In the genomic region with DNA sequence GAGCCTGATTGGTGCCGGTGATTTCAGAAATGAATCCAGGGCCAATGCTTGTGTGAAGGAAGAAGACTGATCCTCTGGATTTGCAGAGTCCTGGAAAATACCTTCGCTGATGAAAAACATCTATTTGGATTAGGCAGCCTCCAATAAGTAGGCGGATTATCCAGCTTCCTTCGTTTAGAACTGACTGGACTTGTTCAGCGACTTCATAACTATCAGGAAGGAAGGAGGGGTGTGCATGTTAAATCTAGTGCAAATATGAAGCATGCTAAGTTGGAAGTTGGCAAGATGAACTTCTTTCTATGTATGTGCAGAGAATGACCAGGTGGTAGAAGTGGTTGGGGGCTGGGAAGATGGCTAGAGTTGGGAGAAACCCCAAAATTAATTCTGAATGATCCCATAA, we compare ENCODE assay signal across 20 cellular contexts. TPM values are rescaled to one million over a fixed set of nuclear protein-coding genes. Genes with fewer than 3 reads are reported as not detected.
A peak's percentile ranks its signal among the peaks of the same experiment; 100 is the strongest.
DNase-seq lines count a peak whose midpoint lies in the region; ATAC-seq and TF ChIP-seq lines count a peak whose summit lies in the region.
"Had no signal": no experiment of that assay in that cellular context is flagged by ENCODE, and none has a peak within 500 bp of the region (broad histone marks: within the 10 kb centered on the region; RNA-seq: fewer than 3 reads in every experiment).

No MANE protein-coding gene starts in this region.

- H3K27me3 Mint-ChIP-seq in progenitor cell of endocrine pancreas: peaks cover 4% of the 10 kb centered on the region
- H3K27me3 Mint-ChIP-seq: B cell had no signal

- no peaks in the 10 kb centered on the region for H3K36me3 ChIP-seq in upper lobe of right lung
- H3K36me3 ChIP-seq: BLaER1 treated with 17β-estradiol and CSF1 and Interleukin-3, amounts not matched to agents 10 nM and 100 nM had no signal

- H3K27me3 ChIP-seq in upper lobe of right lung: peaks cover 16% of the 10 kb centered on the region
- H3K27me3 ChIP-seq: BLaER1 treated with 17β-estradiol and CSF1 and Interleukin-3, amounts not matched to agents 10 nM and 100 nM had no signal

- no peak overlapping the region for H3K27ac Mint-ChIP-seq in progenitor cell of endocrine pancreas
- H3K27ac Mint-ChIP-seq: B cell; CD8-positive, alpha-beta T cell; GM23338 had no signal

- no peak overlapping the region for H3K4me3 Mint-ChIP-seq in progenitor cell of endocrine pancreas (ENCODE audit: low read depth)
- H3K4me3 Mint-ChIP-seq: B cell; CD8-positive, alpha-beta T cell; GM23338 had no signal

- H3K27ac ChIP-seq in VCaP (peak overlapping the region; percentile 97), upper lobe of right lung (no peak overlapping the region)
- H3K27ac ChIP-seq: BLaER1 treated with 17β-estradiol and CSF1 and Interleukin-3, amounts not matched to agents 10 nM and 100 nM; HL-60 had no signal

- ATAC-seq in esophagus mucosa (peak; percentile 89), GM18909 (IDR thresholded peaks at IDR 0.05; ENCODE audit: poor library complexity, unreplicated experiment) (no peak), upper lobe of right lung (no peak)
- ATAC-seq: CD8-positive, alpha-beta T cell; GM12878; GM23338 had no signal

- no peaks in the 10 kb centered on the region for H3K9me3 Mint-ChIP-seq in progenitor cell of endocrine pancreas (ENCODE audit: low read depth)
- H3K9me3 Mint-ChIP-seq: CD8-positive, alpha-beta T cell; GM23338 had no signal

- DNase-seq in LNCaP clone FGC (ENCODE audit: low read depth) (peak; percentile 42), progenitor cell of endocrine pancreas (ENCODE audit: low spot score, unreplicated experiment) (no peak), hepatic stellate cell (ENCODE audit: low spot score) (no peak), upper lobe of right lung (no peak)
- DNase-seq: Calu3; CD8-positive, alpha-beta T cell; DMS 273 treated with DMSO at 0.1 percent for 48 hours; DMS53; DND-41; EL had no signal

- intact Hi-C loops in upper lobe of right lung (cut with DNase I): no loop called here

- H3K36me3 Mint-ChIP-seq in progenitor cell of endocrine pancreas (ENCODE audit: insufficient read depth): no peaks in the 10 kb centered on the region
- H3K36me3 Mint-ChIP-seq: CD8-positive, alpha-beta T cell had no signal

- no peak for TF ChIP-seq CTCF in LNCaP clone FGC (IDR thresholded peaks at IDR 0.05; ENCODE audit: control insufficient read depth, extremely low read depth, insufficient read depth)
- no peak for TF ChIP-seq CTCF in VCaP (conservative IDR thresholded peaks at IDR 0.05)
- no peak for TF ChIP-seq CTCF in progenitor cell of endocrine pancreas (IDR thresholded peaks at IDR 0.05; ENCODE audit: unreplicated experiment)
- TF ChIP-seq CTCF in upper lobe of right lung (IDR thresholded peaks at IDR 0.05): no peak

- H3K9me3 ChIP-seq in upper lobe of right lung: no peaks in the 10 kb centered on the region
- H3K9me3 ChIP-seq: BLaER1 treated with 17β-estradiol and CSF1 and Interleukin-3, amounts not matched to agents 10 nM and 100 nM had no signal

- no peak overlapping the region for H3K4me3 ChIP-seq in LNCaP clone FGC (ENCODE audit: low read depth, low read length)
- H3K4me3 ChIP-seq in upper lobe of right lung: no peak overlapping the region
- H3K4me3 ChIP-seq: BLaER1 treated with 17β-estradiol and CSF1 and Interleukin-3, amounts not matched to agents 10 nM and 100 nM; GM12878; GM23338 had no signal

- H3K4me1 ChIP-seq in upper lobe of right lung: no peaks in the 10 kb centered on the region

- H3K4me1 Mint-ChIP-seq in progenitor cell of endocrine pancreas (ENCODE audit: low read depth): no peaks in the 10 kb centered on the region

RNA-seq across cellular contexts. Expression of a gene that starts 41.1 kb away (rescaled TPM):
- total RNA-seq in esophagus mucosa (0.12 TPM), progenitor cell of endocrine pancreas (not detected in 2 replicates), upper lobe of right lung (0.26 TPM)
- total RNA-seq: B cell; Calu3; CD8-positive, alpha-beta T cell; G401; GM12878; GM23338; HT1080 had no signal

RNA-seq across cellular contexts. Expression of a gene that starts 46.4 kb away (rescaled TPM):
- total RNA-seq in esophagus mucosa (35.8 TPM), progenitor cell of endocrine pancreas (29.4 and 32.0 TPM in 2 replicates), upper lobe of right lung (47.4 TPM)
